In the genomic region with DNA sequence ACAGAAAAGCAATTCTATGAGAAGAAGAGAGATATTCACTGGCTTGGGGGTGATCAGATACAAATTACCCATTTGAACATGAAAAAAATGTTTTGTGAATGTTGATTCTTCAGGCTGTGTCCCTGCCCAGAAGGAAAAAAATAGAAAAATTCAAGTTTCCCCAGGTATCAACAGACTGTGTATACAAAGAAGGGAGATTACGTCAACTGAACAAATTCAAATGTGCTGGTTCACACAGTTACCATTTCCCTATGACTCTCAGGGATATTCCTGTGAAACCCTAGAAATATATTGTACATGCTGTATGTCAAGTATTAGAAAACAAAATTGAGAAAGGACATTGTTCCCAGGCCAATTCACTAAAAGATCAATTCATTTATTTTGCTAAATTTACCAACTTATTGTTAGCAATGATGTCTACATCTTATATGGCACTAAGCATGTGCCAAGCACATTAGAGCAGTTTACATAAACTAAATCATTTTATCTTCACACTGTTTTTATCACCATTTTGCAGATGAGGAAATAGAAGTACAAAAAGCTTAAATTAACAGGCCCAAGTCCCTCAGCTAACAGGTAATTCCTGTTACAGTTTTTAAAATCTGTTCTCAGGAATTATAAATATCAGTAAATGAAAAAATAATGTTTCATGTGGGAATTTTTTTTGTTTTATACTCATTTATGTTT, we compare ENCODE assay signal across 11 cellular contexts.
"Had no signal": no experiment of that assay in that cellular context is flagged by ENCODE, and none has a peak within 500 bp of the region (broad histone marks: within the 10 kb centered on the region; RNA-seq: fewer than 3 reads in every experiment).

No MANE protein-coding gene starts in this region.

- H2AFZ ChIP-seq: GM23248, GM23338 had no signal

- H3K36me3 ChIP-seq: HAP-1 had no signal

- FAIRE-seq: H1, H54 had no signal

- H3K4me2 ChIP-seq: GM23338 had no signal

- H3K4me1 Mint-ChIP-seq: GM23338 had no signal

- H3K4me3 ChIP-seq: GM23248, GM23338, HAP-1 had no signal

- H3K9me3 ChIP-seq: HAP-1 had no signal

- DNase-seq: GM23248, GOT3, H7, H9, HCEC 1CT, HFFc6 had no signal

- ATAC-seq: GM23338, HCT116 had no signal

- H3K27ac ChIP-seq: GM23248 had no signal

- H3K9me3 Mint-ChIP-seq: GM23338 had no signal

- H3K4me3 Mint-ChIP-seq: GM23338, H9, HFFc6 had no signal

- H3K27ac Mint-ChIP-seq: GM23338, H9, HFFc6 had no signal
